ENCODE assay signal across 20 cellular contexts in the genomic region with DNA sequence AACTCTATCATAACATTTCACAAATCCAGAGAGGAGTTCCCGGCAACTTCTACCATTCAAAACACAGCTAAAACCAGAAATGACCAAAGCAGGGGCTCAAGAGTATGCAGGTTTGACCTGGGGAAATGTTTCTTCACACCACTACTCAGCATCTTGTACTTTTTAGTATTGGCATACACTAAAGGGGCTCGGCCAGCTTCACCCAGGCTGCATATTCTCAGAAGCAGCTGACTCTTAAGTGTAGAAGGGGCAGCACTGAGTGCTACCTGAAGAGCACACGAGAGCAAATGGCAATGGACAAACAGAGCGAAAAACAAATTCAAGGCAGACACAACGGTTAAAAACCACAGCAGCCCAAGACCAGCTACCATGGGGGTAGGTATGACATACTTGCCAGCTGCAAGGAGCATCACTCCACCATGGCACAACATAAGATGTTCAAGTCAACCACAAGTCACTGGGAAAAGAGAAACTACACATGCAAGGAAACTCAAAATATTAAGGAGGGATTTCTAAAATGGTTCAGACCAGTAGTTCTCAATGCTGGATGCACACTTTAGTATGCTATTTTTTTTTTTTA.
"Had no signal": no experiment of that assay in that cellular context is flagged by ENCODE, and none has a peak within 500 bp of the region (broad histone marks: within the 10 kb centered on the region; RNA-seq: fewer than 3 reads in every experiment).

No MANE protein-coding gene starts in this region.

- H3K9me3 ChIP-seq: SK-N-SH had no signal

- H3K4me3 ChIP-seq: ascending aorta, dorsolateral prefrontal cortex, gastrocnemius medialis, heart left ventricle, mucosa of descending colon had no signal

- H3K27me3 Mint-ChIP-seq: activated CD8-positive, alpha-beta T cell treated with anti-CD3 and anti-CD28 coated beads for 36 hours; activated naive CD8-positive, alpha-beta T cell treated with anti-CD3 and anti-CD28 coated beads, Interleukin-2, amount 10 ng/mL, durations not matched to agents 7 days and 5 days; T-cell had no signal

- ATAC-seq: activated CD8-positive, alpha-beta T cell treated with anti-CD3 and anti-CD28 coated beads for 36 hours; activated T-cell treated with anti-CD3 and anti-CD28 coated beads, Interleukin-2, amount 50 U/mL, for 4 hours; gastrocnemius medialis; left colon; mucosa of descending colon; T-cell had no signal

- H3K27me3 ChIP-seq: ascending aorta, dorsolateral prefrontal cortex, gastrocnemius medialis, heart left ventricle had no signal

- H3K4me3 Mint-ChIP-seq: activated CD8-positive, alpha-beta T cell treated with anti-CD3 and anti-CD28 coated beads for 36 hours; activated naive CD8-positive, alpha-beta T cell treated with anti-CD3 and anti-CD28 coated beads, Interleukin-2, amount 10 ng/mL, durations not matched to agents 7 days and 5 days; activated T-cell treated with anti-CD3 and anti-CD28 coated beads, Interleukin-2, amount 50 U/mL, for 4 hours; nephron had no signal

- H3K27ac Mint-ChIP-seq: activated naive CD8-positive, alpha-beta T cell treated with anti-CD3 and anti-CD28 coated beads, Interleukin-2, amount 10 ng/mL, durations not matched to agents 7 days and 5 days; T-cell had no signal

- H3K27ac ChIP-seq: ascending aorta, gastrocnemius medialis, heart left ventricle had no signal

- H3K36me3 ChIP-seq: ascending aorta, gastrocnemius medialis, heart left ventricle had no signal

- DNase-seq: activated CD4-positive, alpha-beta T cell treated with anti-CD3 and anti-CD28 coated beads for 1 hour; activated CD8-positive, alpha-beta T cell treated with anti-CD3 and anti-CD28 coated beads for 36 hours; activated effector memory CD4-positive, alpha-beta T cell treated with Interleukin-2 at 50 U/mL for 16 hours; activated naive CD8-positive, alpha-beta T cell treated with anti-CD3 and anti-CD28 coated beads, Interleukin-2, amount 10 ng/mL, durations not matched to agents 7 days and 5 days; activated T-cell treated with anti-CD3 and anti-CD28 coated beads, Interleukin-2, amount 50 U/mL, for 4 hours; dorsolateral prefrontal cortex; erythroblast; gastrocnemius medialis; heart left ventricle; left colon; mucosa of descending colon; occipital lobe; SK-N-SH; stimulated activated CD4-positive, alpha-beta T cell treated with anti-CD3 and anti-CD28 coated beads, Interleukin-15, amount 100 ng/mL, for 24 hours; stimulated activated CD4-positive, alpha-beta T cell treated with anti-CD3 and anti-CD28 coated beads, Interleukin-4, amount 100 ng/mL, for 1 hour; stimulated activated naive CD4-positive, alpha-beta T cell; T-cell; T1000 had no signal
